Comparison of ENCODE assay signal across 8 cellular contexts in the genomic region with DNA sequence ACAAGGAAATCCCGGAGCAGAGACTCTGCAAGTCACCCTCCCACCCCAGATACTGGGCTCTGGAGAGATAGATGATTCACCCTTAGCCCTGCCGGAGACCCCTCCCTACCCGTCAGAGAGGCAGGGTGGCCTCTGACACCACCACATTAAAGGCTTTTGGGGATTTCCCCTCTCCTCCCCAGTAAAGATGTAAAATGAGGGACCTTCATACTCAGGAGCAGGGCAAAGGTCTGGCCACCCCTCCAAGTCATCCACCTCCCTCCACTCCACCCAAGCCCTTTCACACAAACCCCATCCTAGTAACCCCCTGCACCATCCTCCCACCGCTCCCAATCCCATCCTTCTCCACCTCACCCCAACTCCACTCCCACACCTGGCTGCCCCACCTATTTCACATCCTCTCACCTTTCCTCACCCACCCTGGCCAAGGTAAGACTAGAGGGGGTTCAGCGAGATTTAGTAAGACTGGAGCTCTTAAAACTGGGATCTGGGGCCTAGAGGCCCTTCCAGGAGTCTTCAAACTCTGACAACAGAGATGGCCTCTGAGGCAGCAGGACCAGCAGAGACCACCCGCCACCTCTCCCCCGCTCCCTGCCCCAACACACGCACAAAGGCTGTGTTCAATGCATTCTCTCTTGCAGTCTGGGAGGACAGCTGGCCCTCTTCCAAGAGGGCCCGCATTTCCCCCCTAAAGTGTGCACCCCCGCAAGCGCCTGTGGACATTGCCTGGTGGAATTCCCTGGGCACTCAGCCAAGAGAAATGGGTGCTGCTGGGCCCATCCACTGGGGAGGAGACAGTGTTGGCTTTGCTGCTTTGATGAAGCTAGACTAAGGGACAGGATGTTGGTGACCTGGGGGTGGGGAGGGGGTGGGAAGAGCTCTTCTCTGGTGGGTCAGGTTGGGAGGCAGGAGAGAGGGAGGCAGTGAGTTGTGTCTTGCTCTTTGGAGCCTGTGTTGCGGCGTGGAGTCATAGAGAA. TPM values are rescaled to one million over a fixed set of nuclear protein-coding genes. Genes with fewer than 3 reads are reported as not detected.
DNase-seq lines count a peak whose midpoint lies in the region; ATAC-seq and TF ChIP-seq lines count a peak whose summit lies in the region.

No MANE protein-coding gene starts in this region.

- DNase-seq in EH (ENCODE audit: low read depth) = peak; percentile 4
- DNase-seq in T-helper 1 cell = peak; percentile 13 to 33 (median 31)
- DNase-seq in neural progenitor cell (ENCODE audit: low spot score) = no peak
- DNase-seq in upper lobe of left lung = no peak
- DNase-seq in NCI-H146 treated with DMSO at 0.1 percent for 48 hours (lab: John Stamatoyannopoulos, UW; ENCODE audit: unreplicated experiment) = no peak
- no peak for DNase-seq in DMS79 treated with DMSO at 0.1 percent for 48 hours (lab: John Stamatoyannopoulos, UW)

- H3K79me2 ChIP-seq in neural progenitor cell (ENCODE audit: low read depth) = no peaks in the 10 kb centered on the region

- H3K36me3 ChIP-seq in neural progenitor cell (no peaks in the 10 kb centered on the region), upper lobe of left lung (no peaks in the 10 kb centered on the region)

- H3K27ac ChIP-seq in neural progenitor cell (no peak overlapping the region), upper lobe of left lung (no peak overlapping the region)

- no peak for TF ChIP-seq POLR2A in upper lobe of left lung (IDR thresholded peaks at IDR 0.05)

- no peaks in the 10 kb centered on the region for H3K9me3 ChIP-seq in neural progenitor cell (ENCODE audit: low read depth)
- H3K9me3 ChIP-seq in upper lobe of left lung = no peaks in the 10 kb centered on the region

- H3K27me3 Mint-ChIP-seq in brain (peaks cover 8% of the 10 kb centered on the region), neural progenitor cell (ENCODE audit: insufficient read depth, low read depth) (peaks cover 13% of the 10 kb centered on the region)

- H2AFZ ChIP-seq in neural progenitor cell (replicated peaks) = no peak overlapping the region

- peaks cover 3% of the 10 kb centered on the region for H4K20me1 ChIP-seq in neural progenitor cell (ENCODE audit: low read depth)

- TF ChIP-seq EP300 in upper lobe of left lung (IDR thresholded peaks at IDR 0.05) = no peak

- H3K4me1 ChIP-seq in neural progenitor cell (peaks cover 8% of the 10 kb centered on the region), upper lobe of left lung (peaks cover 7 to 15% (median 13%) of the 10 kb centered on the region in 4 donors)

- 58 to 74% methylated on average over 13 of the region's 13 CpGs for WGBS in upper lobe of left lung, 2 donors

- H3K9me3 Mint-ChIP-seq in brain (peaks cover 3 to 13% (median 6%) of the 10 kb centered on the region in 5 experiments), neural progenitor cell (peaks cover 13% of the 10 kb centered on the region)

- peak overlapping the region in 4 of 5 experiments; percentile 50 to 74 (median 59) for H3K27ac Mint-ChIP-seq in brain
- H3K27ac Mint-ChIP-seq in neural progenitor cell = no peak overlapping the region

- ATAC-seq in upper lobe of left lung (ENCODE audit: low FRiP score in 2 of 2) = no peak
- ATAC-seq in HG02938 (IDR thresholded peaks at IDR 0.05; ENCODE audit: unreplicated experiment) = no peak

- H3K4me2 ChIP-seq in neural progenitor cell = peak overlapping the region; percentile 88

- TF ChIP-seq CTCF in brain (conservative IDR thresholded peaks at IDR 0.05) (no peak), neural progenitor cell (IDR thresholded peaks at IDR 0.05) (no peak), upper lobe of left lung (IDR thresholded peaks at IDR 0.05) (no peak)

- H3K4me1 Mint-ChIP-seq in brain = peaks cover 39% of the 10 kb centered on the region
- H3K4me1 Mint-ChIP-seq in neural progenitor cell = peaks cover 28% of the 10 kb centered on the region

- peaks cover 21% of the 10 kb centered on the region for H3K36me3 Mint-ChIP-seq in brain
- H3K36me3 Mint-ChIP-seq in neural progenitor cell = peaks cover 5% of the 10 kb centered on the region

- H3K4me3 Mint-ChIP-seq in brain (peak overlapping the region; percentile 87 to 89 (median 89)), neural progenitor cell (peak overlapping the region; percentile 87)

- H3K4me3 ChIP-seq in neural progenitor cell (peak overlapping the region; percentile 78), upper lobe of left lung (peak overlapping the region in 3 of 4 donors; percentile 54 to 75 (median 65))

- H3K9ac ChIP-seq in neural progenitor cell = no peak overlapping the region

- H3F3A ChIP-seq in neural progenitor cell (ENCODE audit: low read depth) = peaks cover 3% of the 10 kb centered on the region

- H3K27me3 ChIP-seq in neural progenitor cell (peaks cover 46% of the 10 kb centered on the region), upper lobe of left lung (no peaks in the 10 kb centered on the region)

RNA-seq across cellular contexts. Expression of gene ABAT, which starts 1.1 kb away (rescaled TPM):
- 76.9 TPM for polyA plus RNA-seq in brain (ENCODE audit: insufficient read depth, low read depth, low replicate concordance)
- total RNA-seq in neural progenitor cell (ENCODE audit: low replicate concordance) (7.3 and 7.9 TPM in 2 replicates), upper lobe of left lung (10 to 100 TPM in 2 of 6 donors, 1 to 10 TPM in 4; 4.7 to 22.0 (median 9.1) TPM)

RNA-seq across cellular contexts. Expression of gene METTL22, which starts 54.0 kb away (rescaled TPM):
- 16.3 TPM for polyA plus RNA-seq in brain (ENCODE audit: insufficient read depth, low read depth, low replicate concordance)
- total RNA-seq in neural progenitor cell (ENCODE audit: low replicate concordance) = 41.1 and 54.8 TPM in 2 replicates
- 100 to 1,000 TPM in 1 of 6 donors, 10 to 100 TPM in 5; 22.3 to 118 (median 36.5) TPM for total RNA-seq in upper lobe of left lung

Comparison
In these comparisons a context has a peak if more than half of its experiments do, and no peak if none do; other contexts are left out.
1. DNase-seq: peak in EH (single experiment) and T-helper 1 cell (5 of 5); none in neural progenitor cell (single experiment), upper lobe of left lung (0 of 2), NCI-H146 treated with DMSO at 0.1 percent for 48 hours (single experiment) and DMS79 treated with DMSO at 0.1 percent for 48 hours (single experiment).